Comparison of ENCODE assay signal across 20 cellular contexts in the genomic region with DNA sequence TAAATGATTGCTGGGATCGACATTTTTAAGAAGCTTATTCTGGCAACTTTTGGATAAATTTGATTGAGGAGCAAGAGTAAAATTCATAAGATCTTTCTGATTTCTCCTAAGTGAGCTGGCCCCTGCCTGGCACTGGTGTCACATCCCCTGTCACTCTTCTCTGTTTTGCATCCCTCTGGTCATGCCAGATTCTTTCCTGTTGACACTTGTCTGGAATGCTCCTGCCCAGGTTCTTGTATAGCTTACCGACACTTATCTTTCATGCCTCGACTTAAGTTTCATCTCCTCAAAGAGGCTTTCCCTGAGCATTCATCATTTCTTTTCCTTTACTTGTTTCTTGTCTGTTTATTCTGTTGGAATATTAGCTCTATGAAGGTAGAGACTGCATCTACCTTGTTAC. TPM values are rescaled to one million over a fixed set of nuclear protein-coding genes. Genes with fewer than 3 reads are reported as not detected.
DNase-seq lines count a peak whose midpoint lies in the region; ATAC-seq and TF ChIP-seq lines count a peak whose summit lies in the region.
"Had no signal": no experiment of that assay in that cellular context is flagged by ENCODE, and none has a peak within 500 bp of the region (broad histone marks: within the 10 kb centered on the region; RNA-seq: fewer than 3 reads in every experiment).

No MANE protein-coding gene starts in this region.

- no peak for ATAC-seq in HG02759 (IDR thresholded peaks at IDR 0.05; ENCODE audit: unreplicated experiment)
- ATAC-seq in GM21515 (IDR thresholded peaks at IDR 0.05; ENCODE audit: unreplicated experiment): no peak
- ATAC-seq: GM12878 had no signal

- no peaks in the 10 kb centered on the region for H3K79me2 ChIP-seq in hepatocyte

- H3K4me2 ChIP-seq in hepatocyte (no peak overlapping the region), skeletal muscle satellite cell (ENCODE audit: low read length) (peak overlapping the region; percentile 50)
- H3K4me2 ChIP-seq: SK-N-SH had no signal

- in situ Hi-C loops in brain microvascular endothelial cell (cut with HindIII; ENCODE audit: low pct_ligation_motif_present, low sequenced_read_pairs): no loop called here

- H3K9me3 ChIP-seq in hepatocyte (ENCODE audit: low read depth) (no peaks in the 10 kb centered on the region), skeletal muscle satellite cell (replicated peaks; ENCODE audit: low read length) (no peaks in the 10 kb centered on the region)
- H3K9me3 ChIP-seq: SK-N-SH had no signal

- H3K27ac ChIP-seq in hepatocyte (peak overlapping the region; percentile 13), brain microvascular endothelial cell (no peak overlapping the region)
- H3K27ac ChIP-seq: RWPE1 had no signal

- WGBS in hepatocyte (ENCODE audit: low lambda C conversion rate, missing lambda C conversion rate): 55% methylated on average over 3 of the region's 3 CpGs

- H3K36me3 ChIP-seq in hepatocyte (replicated peaks; ENCODE audit: insufficient read depth, low read depth) (no peaks in the 10 kb centered on the region), skeletal muscle satellite cell (ENCODE audit: insufficient read depth, low read length) (no peaks in the 10 kb centered on the region), brain microvascular endothelial cell (replicated peaks) (no peaks in the 10 kb centered on the region)

- no peaks in the 10 kb centered on the region for H4K20me1 ChIP-seq in hepatocyte (ENCODE audit: insufficient read depth, poor library complexity, severe bottlenecking)

- H3K4me3 Mint-ChIP-seq in Calu3 (ENCODE audit: low read depth, unreplicated experiment): no peak overlapping the region
- H3K4me3 Mint-ChIP-seq: B cell, CD14-positive monocyte had no signal

- H3K27me3 Mint-ChIP-seq in Calu3 (ENCODE audit: unreplicated experiment): no peaks in the 10 kb centered on the region

- H3K9me2 ChIP-seq in hepatocyte (replicated peaks; ENCODE audit: insufficient read depth): no peaks in the 10 kb centered on the region
- H3K9me2 ChIP-seq: SK-N-SH had no signal

- BruUV-seq in Calu3 (replicated peaks; lab: Mats Ljungman, UMichigan): no TSS peak

- H3K27me3 ChIP-seq in hepatocyte (no peaks in the 10 kb centered on the region), skeletal muscle satellite cell (ENCODE audit: control insufficient read depth, insufficient read depth, low read length) (no peaks in the 10 kb centered on the region), brain microvascular endothelial cell (replicated peaks) (no peaks in the 10 kb centered on the region)

- TF ChIP-seq CTCF in Calu3 (IDR thresholded peaks at IDR 0.05; ENCODE audit: unreplicated experiment): no peak
- no peak for TF ChIP-seq CTCF in hepatocyte (IDR thresholded peaks at IDR 0.05; ENCODE audit: poor library complexity)
- no peak for TF ChIP-seq CTCF in brain microvascular endothelial cell (IDR thresholded peaks at IDR 0.05; ENCODE audit: low read depth, low read length, missing control alignments)

- H3K4me1 Mint-ChIP-seq in Calu3 (ENCODE audit: low read depth, unreplicated experiment): peaks cover 10% of the 10 kb centered on the region
- H3K4me1 Mint-ChIP-seq: B cell, CD14-positive monocyte had no signal

- DNase-seq in Calu3 (peak; percentile 12), amniotic epithelial cell (ENCODE audit: low read depth) (peak; percentile 8), hepatocyte (ENCODE audit: low spot score) (no peak), brain microvascular endothelial cell (no peak)
- DNase-seq: DMS79 treated with DMSO at 0.1 percent for 48 hours, GOT3, Karpas-422, NCI-H1694 treated with DMSO at 0.1 percent for 48 hours, NCI-H2081 treated with DMSO at 0.1 percent for 48 hours, NCI-H2171 treated with DMSO at 0.1 percent for 48 hours, NCI-H524 treated with DMSO at 0.1 percent for 48 hours, SIG-M5, SK-N-SH had no signal

- H2AFZ ChIP-seq in hepatocyte: no peak overlapping the region

- CTCF ChIA-PET in Calu3 (lab: Charles Lee): interaction anchor here (0.6 kb wide), 2 partner anchors 724 to 1216 kb away, joined by 4 to 5 read pairs; a partner anchor contains a TSS

- no peaks in the 10 kb centered on the region for H3K36me3 Mint-ChIP-seq in Calu3 (ENCODE audit: insufficient read depth, unreplicated experiment)
- H3K36me3 Mint-ChIP-seq: CD14-positive monocyte had no signal

- H3K4me1 ChIP-seq in hepatocyte (ENCODE audit: insufficient read depth) (peaks cover 16% of the 10 kb centered on the region), skeletal muscle satellite cell (ENCODE audit: control insufficient read depth, insufficient read depth, low read length) (peaks cover 12% of the 10 kb centered on the region)

- no peak overlapping the region for H3K27ac Mint-ChIP-seq in Calu3 (ENCODE audit: unreplicated experiment)
- H3K27ac Mint-ChIP-seq: B cell, CD14-positive monocyte had no signal

- H3K4me3 ChIP-seq in hepatocyte: no peak overlapping the region
- no peak overlapping the region for H3K4me3 ChIP-seq in skeletal muscle satellite cell (ENCODE audit: low read length)
- H3K4me3 ChIP-seq in brain microvascular endothelial cell (ENCODE audit: low read depth, low read length): no peak overlapping the region
- H3K4me3 ChIP-seq: GM12878 had no signal

- H3K9ac ChIP-seq in skeletal muscle satellite cell (ENCODE audit: low read depth, low read length): no peak overlapping the region
- H3K9ac ChIP-seq: SK-N-SH had no signal

- no peaks in the 10 kb centered on the region for H3K9me3 Mint-ChIP-seq in Calu3 (ENCODE audit: low read depth, unreplicated experiment)

- intact Hi-C loops in Calu3 (cut with micrococcal nuclease; ENCODE audit: unreplicated experiment): loop anchor here (2.0 kb wide), 1 partner anchor 23 kb away; no protein-coding TSS in a partner anchor

RNA-seq across cellular contexts. Expression of a gene that starts 22.2 kb away (rescaled TPM):
- total RNA-seq in Calu3 (2022): 12.7 and 18.7 TPM in 2 replicates
- 36.2 and 41.9 TPM in 2 replicates for total RNA-seq in hepatocyte
- 17.3 and 22.4 TPM in 2 replicates for polyA plus RNA-seq in hepatocyte
- 8.5 and 16.2 TPM in 2 replicates for total RNA-seq in skeletal muscle satellite cell (2012; rRNA removed)

Comparison
In these comparisons a context has a peak if more than half of its experiments do, and no peak if none do; other contexts are left out.
1. DNase-seq: peak in Calu3 (single experiment) and amniotic epithelial cell (single experiment); none in hepatocyte (single experiment) and brain microvascular endothelial cell (single experiment).